In genomic region chr2:234134496-234134895, GRCh38 we compare ENCODE assay signal across 28 cellular contexts.
DNase-seq lines count a peak whose midpoint lies in the region; ATAC-seq, FAIRE-seq and TF ChIP-seq lines count a peak whose summit lies in the region.
"Had no signal": no experiment of that assay in that cellular context is flagged by ENCODE, and none has a peak within 500 bp of the region (broad histone marks: within the 10 kb centered on the region; RNA-seq: fewer than 3 reads in every experiment).

No MANE protein-coding gene starts in this region.

- no peak overlapping the region for H3K4me3 ChIP-seq in BLaER1 treated with 17β-estradiol and CSF1 and Interleukin-3, amounts not matched to agents 10 nM and 100 nM
- H3K4me3 ChIP-seq in Panc1 (ENCODE audit: low read depth in 2 of 2, low read length in 2 of 2) (no peak overlapping the region), bronchial epithelial cell (ENCODE audit: low read depth, low read length) (no peak overlapping the region), lower leg skin (ENCODE audit: low read depth, poor library complexity, severe bottlenecking) (no peak overlapping the region)
- H3K4me3 ChIP-seq: MG63 had no signal

- FAIRE-seq in bronchial epithelial cell (lab: Jason Lieb, UNC): peak; percentile 47
- FAIRE-seq: GM19239, H54, HepG2 had no signal

- TF ChIP-seq CTCF in Panc1 (IDR thresholded peaks at IDR 0.05): no peak
- TF ChIP-seq CTCF in bronchial epithelial cell (IDR thresholded peaks at IDR 0.05; ENCODE audit: insufficient read depth, low read length, severe bottlenecking): no peak
- TF ChIP-seq CTCF in osteocyte (IDR thresholded peaks at IDR 0.05): no peak
- TF ChIP-seq CTCF in lower leg skin (IDR thresholded peaks at IDR 0.05): no peak

- H4K20me1 ChIP-seq in BLaER1 treated with 17β-estradiol and CSF1 and Interleukin-3, amounts not matched to agents 10 nM and 100 nM: no peaks in the 10 kb centered on the region

- DNase-seq in Panc1 (ENCODE audit: low read depth, low spot score) (no peak), bronchial epithelial cell (ENCODE audit: low read depth) (no peak), osteocyte (ENCODE audit: extremely low spot score, unreplicated experiment) (peak; percentile 59), UCSD-AML1 (lab: John Stamatoyannopoulos, UW; ENCODE audit: unreplicated experiment) (no peak), NCI-H345 (lab: John Stamatoyannopoulos, UW) (no peak), lower leg skin (ENCODE audit: low spot score in 2 of 2) (no peak)
- DNase-seq: CD8-positive, alpha-beta memory T cell; DMS 273 treated with DMSO at 0.1 percent for 48 hours; DMS79; GF-D8; Karpas-422; MG63; NCI-H1105 treated with DMSO at 0.1 percent for 48 hours; NCI-H146; NCI-H1930; NCI-H2107; NCI-H446; NCI-H526; NCI-H82; NK-92 treated with Interleukin-12 subunit alpha and Interleukin-12 subunit beta, amount 100 ng/mL, for 24 hours; PC-3; RPMI8226; SHP77 had no signal

- no peaks in the 10 kb centered on the region for H3K36me3 Mint-ChIP-seq in osteocyte (ENCODE audit: unreplicated experiment)
- H3K36me3 Mint-ChIP-seq: CD14-positive monocyte; CD8-positive, alpha-beta memory T cell had no signal

- H3K27ac ChIP-seq in BLaER1 treated with 17β-estradiol and CSF1 and Interleukin-3, amounts not matched to agents 10 nM and 100 nM: 0 out of 22 replicates have a peak overlapping the region, but pooled peaks of 1 of the 11 experiments have one; percentile 54
- peak overlapping the region; percentile 99 for H3K27ac ChIP-seq in Panc1 (ENCODE audit: low read length)

- POLR2A ChIA-PET in Panc1 (lab: Charles Lee): no interaction called here

- H3K4me1 ChIP-seq in BLaER1 treated with 17β-estradiol and CSF1 and Interleukin-3, amounts not matched to agents 10 nM and 100 nM: peaks cover 5 to 71% (median 43%) of the 10 kb centered on the region in 10 experiments
- peaks cover 17% of the 10 kb centered on the region for H3K4me1 ChIP-seq in Panc1 (ENCODE audit: control insufficient read depth, insufficient read depth, low read length)

- peak overlapping the region in 1 of 11 experiments; percentile 37; a peak in 1 of 22 replicates for H3K9ac ChIP-seq in BLaER1 treated with 17β-estradiol and CSF1 and Interleukin-3, amounts not matched to agents 10 nM and 100 nM

- peaks cover 4% of the 10 kb centered on the region for H3K27me3 Mint-ChIP-seq in osteocyte (ENCODE audit: unreplicated experiment)

- in situ Hi-C loops in Panc1 (cut with HindIII; ENCODE audit: low pct_unique_long_range_greater_than_20kb, low sequenced_read_pairs): no loop called here

- peaks cover 60% of the 10 kb centered on the region for H3K4me1 Mint-ChIP-seq in osteocyte (ENCODE audit: unreplicated experiment)
- H3K4me1 Mint-ChIP-seq: CD14-positive monocyte had no signal

- CTCF ChIA-PET in Panc1 (lab: Charles Lee): no interaction called here

- peaks cover 0 to 69% (median 47%) of the 10 kb centered on the region in 11 experiments; a peak in 16 of 22 replicates for H3K9me3 ChIP-seq in BLaER1 treated with 17β-estradiol and CSF1 and Interleukin-3, amounts not matched to agents 10 nM and 100 nM (replicated peaks in 1 of 11)
- H3K9me3 ChIP-seq in Panc1 (ENCODE audit: control insufficient read depth, insufficient read depth, low read depth, low read length): peaks cover 39% of the 10 kb centered on the region; the same call in 1 of the 2 replicates
- H3K9me3 ChIP-seq: MG63 had no signal

- H3K4me3 Mint-ChIP-seq in osteocyte (ENCODE audit: unreplicated experiment): no peak overlapping the region
- H3K4me3 Mint-ChIP-seq: CD14-positive monocyte had no signal

- WGBS in lower leg skin, 2 donors: 80 to 92% methylated on average over 6 of the region's 6 CpGs

- H3K9me3 Mint-ChIP-seq in osteocyte (ENCODE audit: unreplicated experiment): peaks cover 1% of the 10 kb centered on the region
- H3K9me3 Mint-ChIP-seq: CD8-positive, alpha-beta memory T cell had no signal

- H3K36me3 ChIP-seq in BLaER1 treated with 17β-estradiol and CSF1 and Interleukin-3, amounts not matched to agents 10 nM and 100 nM: peaks cover 0 to 43% (median 0%) of the 10 kb centered on the region in 11 experiments; a peak in 7 of 22 replicates
- H3K36me3 ChIP-seq in Panc1 (ENCODE audit: control insufficient read depth, insufficient read depth, low read length) (no peaks in the 10 kb centered on the region), bronchial epithelial cell (ENCODE audit: control insufficient read depth, insufficient read depth, low read length) (no peaks in the 10 kb centered on the region)
- H3K36me3 ChIP-seq: MG63 had no signal

- TF ChIP-seq POLR2A in lower leg skin (IDR thresholded peaks at IDR 0.05): no peak

- no TSS peak for BruUV-seq in Panc1 (replicated peaks; lab: Mats Ljungman, UMichigan)

- intact Hi-C loops in Panc1 (cut with micrococcal nuclease; ENCODE audit: unreplicated experiment) (no loop called here), lower leg skin (cut with DNase I; ENCODE audit: low total_unique reads) (loop anchor here (10.0 kb wide), 1 partner anchor 410 kb away; no protein-coding TSS in a partner anchor)

- ATAC-seq in Panc1: no peak
- ATAC-seq: HepG2, PC-3 had no signal

- H3K27ac Mint-ChIP-seq in osteocyte (ENCODE audit: unreplicated experiment): no peak overlapping the region
- H3K27ac Mint-ChIP-seq: CD14-positive monocyte had no signal

- peak overlapping the region in 7 of 11 experiments; percentile 35 to 85 (median 64); a peak in 13 of 22 replicates for H3K4me2 ChIP-seq in BLaER1 treated with 17β-estradiol and CSF1 and Interleukin-3, amounts not matched to agents 10 nM and 100 nM

- no peaks in the 10 kb centered on the region for H3K27me3 ChIP-seq in BLaER1 treated with 17β-estradiol and CSF1 and Interleukin-3, amounts not matched to agents 10 nM and 100 nM
- H3K27me3 ChIP-seq in Panc1 (ENCODE audit: control insufficient read depth, insufficient read depth, low read length) (no peaks in the 10 kb centered on the region), bronchial epithelial cell (ENCODE audit: control insufficient read depth, insufficient read depth, low read length) (no peaks in the 10 kb centered on the region)
- H3K27me3 ChIP-seq: MG63 had no signal
